ENCODE assay signal across 9 cellular contexts in the genomic region with DNA sequence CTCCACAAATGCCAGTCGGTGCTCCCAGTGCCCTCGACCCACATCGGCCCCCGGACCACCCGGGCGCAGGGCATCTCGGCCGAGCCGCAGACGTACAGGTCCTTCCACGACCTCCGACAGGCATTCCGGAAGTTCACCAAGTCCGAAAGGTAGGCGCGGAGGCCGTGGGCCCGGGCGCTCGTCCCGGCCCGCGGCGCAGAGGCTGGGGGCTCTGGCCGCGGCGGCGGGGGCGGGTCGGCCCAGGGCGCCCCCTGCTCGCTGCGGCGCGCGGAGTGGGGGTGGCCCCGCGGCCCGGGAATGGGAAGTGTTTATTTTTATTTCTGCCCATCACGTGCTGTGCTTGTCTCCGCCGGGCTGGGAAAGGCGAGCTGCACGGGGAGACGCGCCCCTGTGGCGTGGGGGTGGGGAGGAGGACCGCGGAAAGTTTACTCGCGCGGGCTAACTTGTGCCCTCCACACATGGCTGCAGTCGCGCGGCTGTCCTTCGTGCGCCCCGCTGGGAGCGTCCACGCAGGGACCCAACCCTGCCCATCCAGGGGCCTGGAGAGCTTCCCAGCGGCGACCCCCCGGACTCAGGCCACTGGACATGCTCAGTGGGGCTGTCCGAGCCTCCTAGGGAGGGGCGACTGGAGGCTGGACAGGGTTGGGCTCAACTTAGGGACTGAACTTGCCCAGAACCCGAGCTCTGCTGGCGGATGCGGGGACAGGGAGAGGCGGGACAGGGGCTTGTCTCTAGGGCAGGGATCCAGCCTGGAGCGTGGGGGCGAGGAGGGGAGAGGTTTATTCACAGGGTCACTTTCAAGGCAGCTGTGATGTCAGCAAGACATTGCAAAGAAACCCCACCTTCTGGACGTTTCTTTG.
DNase-seq lines count a peak whose midpoint lies in the region; ATAC-seq, FAIRE-seq and TF ChIP-seq lines count a peak whose summit lies in the region.
"Had no signal": no experiment of that assay in that cellular context is flagged by ENCODE, and none has a peak within 500 bp of the region (broad histone marks: within the 10 kb centered on the region; RNA-seq: fewer than 3 reads in every experiment).

No MANE protein-coding gene starts in this region.

- POLR2A ChIA-PET in MCF 10A (lab: Yijun Ruan, JAX): no interaction called here

- H3K4me1 Mint-ChIP-seq in MCF 10A (ENCODE audit: insufficient read depth, unreplicated experiment): peaks cover 6% of the 10 kb centered on the region

- peak overlapping the region; percentile 94 for H3K4me2 ChIP-seq in keratinocyte (ENCODE audit: control insufficient read depth, extremely low read depth, insufficient read depth, low read depth, low read length)

- peaks cover 75% of the 10 kb centered on the region for H3K27me3 Mint-ChIP-seq in MCF 10A (ENCODE audit: insufficient read depth, unreplicated experiment)

- H3K9me3 ChIP-seq in keratinocyte (ENCODE audit: control insufficient read depth, low read depth, low read length) (no peaks in the 10 kb centered on the region), stomach (no peaks in the 10 kb centered on the region)

- peaks cover 3% of the 10 kb centered on the region for H3K4me1 ChIP-seq in keratinocyte (ENCODE audit: control insufficient read depth, extremely low read depth, insufficient read depth, low read length)
- peaks cover 5 to 44% (median 32%) of the 10 kb centered on the region in 4 donors for H3K4me1 ChIP-seq in stomach

- ATAC-seq in HG03432 (IDR thresholded peaks at IDR 0.05; ENCODE audit: unreplicated experiment) (no peak), HG03039 (IDR thresholded peaks at IDR 0.05; ENCODE audit: unreplicated experiment) (no peak)

- H4K20me1 ChIP-seq in keratinocyte (ENCODE audit: control insufficient read depth, extremely low read depth, insufficient read depth, low read length): no peaks in the 10 kb centered on the region

- no TSS peak for BruUV-seq in MCF 10A (replicated peaks; lab: Mats Ljungman, UMichigan)

- H3K27ac Mint-ChIP-seq in MCF 10A (ENCODE audit: low read depth, unreplicated experiment): no peak overlapping the region

- H3K4me3 ChIP-seq in keratinocyte (ENCODE audit: control insufficient read depth in 2 of 3, extremely low read depth in 1 of 3, insufficient read depth in 2 of 3, low read depth in 1 of 3, low read length in 3 of 3): peak overlapping the region; percentile 45 to 84 (median 68)
- peak overlapping the region; percentile 60 to 72 (median 64) for H3K4me3 ChIP-seq in stomach

- H3K9me3 Mint-ChIP-seq in MCF 10A (ENCODE audit: unreplicated experiment): no peaks in the 10 kb centered on the region

- H3K9me1 ChIP-seq in keratinocyte (ENCODE audit: control insufficient read depth, extremely low read depth, insufficient read depth, low read length): no peaks in the 10 kb centered on the region

- H3K79me2 ChIP-seq in keratinocyte (ENCODE audit: control insufficient read depth, insufficient read depth, low read length): no peaks in the 10 kb centered on the region

- CTCF ChIA-PET in MCF 10A (lab: Yijun Ruan, JAX): interaction anchor here (0.7 to 1.3 kb wide), 3 partner anchors 12 to 1322 kb away, joined by 3 to 4 read pairs (median 3); partner anchors contain the start of gene DKK1

- DNase-seq in DMS 273 (lab: John Stamatoyannopoulos, UW; ENCODE audit: unreplicated experiment): peak; percentile 47
- no peak for DNase-seq in DMS 273 treated with DMSO at 0.1 percent for 48 hours (lab: John Stamatoyannopoulos, UW)
- no peak for DNase-seq in MCF 10A (ENCODE audit: unreplicated experiment)
- no peak for DNase-seq in keratinocyte (ENCODE audit: low read depth, low spot score)
- no peak for DNase-seq in stomach
- no peak for DNase-seq in NCI-H2081 treated with DMSO at 0.1 percent for 48 hours (lab: John Stamatoyannopoulos, UW)

- FAIRE-seq in keratinocyte (lab: Jason Lieb, UNC): no peak
- FAIRE-seq: A204.1 had no signal

- H3K27ac ChIP-seq in keratinocyte (ENCODE audit: control insufficient read depth, insufficient read depth, low read length) (no peak overlapping the region), stomach (peak overlapping the region in 4 of 5 donors; percentile 67 to 89 (median 80))

- H3K27me3 ChIP-seq in keratinocyte (ENCODE audit: control insufficient read depth, extremely low read depth, insufficient read depth, low read length) (peaks cover 35% of the 10 kb centered on the region), stomach (peaks cover 0 to 44% (median 12%) of the 10 kb centered on the region in 3 donors)

- H3K9ac ChIP-seq in keratinocyte (ENCODE audit: control insufficient read depth, extremely low read depth, insufficient read depth, low read length): peak overlapping the region; percentile 39

- H3K36me3 Mint-ChIP-seq in MCF 10A (ENCODE audit: insufficient read depth, unreplicated experiment): no peaks in the 10 kb centered on the region

- TF ChIP-seq EP300 in stomach (IDR thresholded peaks at IDR 0.05): no peak

- peak overlapping the region; percentile 88 for H2AFZ ChIP-seq in keratinocyte (ENCODE audit: control insufficient read depth, low read length)

- intact Hi-C loops in MCF 10A (cut with micrococcal nuclease) (no loop called here), stomach (cut with DNase I; ENCODE audit: low total_unique reads) (no loop called here)

- TF ChIP-seq CTCF in MCF 10A (IDR thresholded peaks at IDR 0.05; ENCODE audit: unreplicated experiment) (no peak), keratinocyte (optimal IDR thresholded peaks at IDR 0.05 in 1 of 3, IDR thresholded peaks at IDR 0.05 in 1 of 3, conservative IDR thresholded peaks at IDR 0.05 in 1 of 3; ENCODE audit: extremely low read depth in 1 of 3, insufficient read depth in 2 of 3, low read length in 3 of 3) (no peak), stomach (IDR thresholded peaks at IDR 0.05) (no peak)

- TF ChIP-seq POLR2A in stomach (IDR thresholded peaks at IDR 0.05): no peak

- dilution Hi-C loops in keratinocyte (cut with MboI; ENCODE audit: extremely low pct_ligation_motif_present, low sequenced_read_pairs): no loop called here

- H3K36me3 ChIP-seq in keratinocyte (ENCODE audit: control insufficient read depth in 2 of 2, extremely low read depth in 1 of 2, insufficient read depth in 2 of 2, low read length in 2 of 2) (no peaks in the 10 kb centered on the region), stomach (no peaks in the 10 kb centered on the region)

- H3K4me3 Mint-ChIP-seq in MCF 10A (ENCODE audit: unreplicated experiment): peak overlapping the region; percentile 61

- WGBS in stomach, 5 donors: 0 to 3% (median 1%) methylated on average over 29 to 72 of the region's 72 CpGs
